Comparison of ENCODE assay signal across 1 cellular context in the genomic region with DNA sequence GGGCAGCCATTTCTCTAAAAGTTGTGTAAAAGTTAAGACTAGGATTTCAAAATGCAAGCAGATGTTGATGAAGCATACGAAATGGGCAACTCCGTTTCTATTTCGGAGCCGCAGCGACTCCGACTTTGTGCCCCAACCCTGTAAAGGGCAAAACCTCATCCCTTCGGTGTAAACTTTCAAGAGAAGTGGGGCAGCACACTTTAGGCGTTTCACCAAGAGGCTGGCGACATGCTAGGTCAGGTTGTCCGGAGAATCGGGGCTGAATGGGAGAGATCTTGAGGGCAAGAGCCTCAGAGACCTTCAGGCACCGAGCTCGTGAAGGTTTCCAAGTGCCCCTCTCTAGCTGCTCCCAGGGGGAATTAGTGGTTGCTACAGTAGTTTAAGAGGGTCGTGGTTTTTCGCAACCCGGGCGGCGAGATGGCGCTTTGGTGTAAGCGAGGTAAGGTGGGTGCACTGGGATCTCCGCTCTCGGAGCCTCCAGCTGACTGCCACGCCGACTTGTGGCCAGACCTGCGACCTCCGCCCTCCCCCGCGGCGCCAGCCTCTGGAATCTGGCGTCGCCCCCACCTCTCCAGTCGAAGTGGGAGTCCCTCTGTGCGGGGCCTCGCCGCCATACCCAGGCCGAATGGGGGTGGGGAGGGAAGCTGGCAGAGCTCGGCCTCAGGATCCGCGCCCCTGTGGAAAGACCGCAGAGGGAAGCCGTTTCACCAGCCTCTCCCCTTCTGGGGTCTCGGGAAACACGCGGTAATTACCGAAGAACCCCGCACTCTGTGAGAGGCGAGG.
TF ChIP-seq lines count a peak whose summit lies in the region.

No MANE protein-coding gene starts in this region.

TF ChIP-seq in HepG2, 621 proteins besides CTCF, POLR2A, EP300 and RAD21 (continued from another document and continues in another):
- TF ChIP-seq, protein P1, sequence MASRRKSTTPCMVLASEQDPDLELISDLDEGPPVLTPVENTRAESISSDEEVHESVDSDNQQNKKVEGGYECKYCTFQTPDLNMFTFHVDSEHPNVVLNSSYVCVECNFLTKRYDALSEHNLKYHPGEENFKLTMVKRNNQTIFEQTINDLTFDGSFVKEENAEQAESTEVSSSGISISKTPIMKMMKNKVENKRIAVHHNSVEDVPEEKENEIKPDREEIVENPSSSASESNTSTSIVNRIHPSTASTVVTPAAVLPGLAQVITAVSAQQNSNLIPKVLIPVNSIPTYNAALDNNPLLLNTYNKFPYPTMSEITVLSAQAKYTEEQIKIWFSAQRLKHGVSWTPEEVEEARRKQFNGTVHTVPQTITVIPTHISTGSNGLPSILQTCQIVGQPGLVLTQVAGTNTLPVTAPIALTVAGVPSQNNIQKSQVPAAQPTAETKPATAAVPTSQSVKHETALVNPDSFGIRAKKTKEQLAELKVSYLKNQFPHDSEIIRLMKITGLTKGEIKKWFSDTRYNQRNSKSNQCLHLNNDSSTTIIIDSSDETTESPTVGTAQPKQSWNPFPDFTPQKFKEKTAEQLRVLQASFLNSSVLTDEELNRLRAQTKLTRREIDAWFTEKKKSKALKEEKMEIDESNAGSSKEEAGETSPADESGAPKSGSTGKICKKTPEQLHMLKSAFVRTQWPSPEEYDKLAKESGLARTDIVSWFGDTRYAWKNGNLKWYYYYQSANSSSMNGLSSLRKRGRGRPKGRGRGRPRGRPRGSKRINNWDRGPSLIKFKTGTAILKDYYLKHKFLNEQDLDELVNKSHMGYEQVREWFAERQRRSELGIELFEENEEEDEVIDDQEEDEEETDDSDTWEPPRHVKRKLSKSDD (CRISPR knock-in tag; IDR thresholded peaks at IDR 0.05; ENCODE audit: low read depth), result no peak; the same call in 1 of the 2 replicates
- TF ChIP-seq, protein P2, sequence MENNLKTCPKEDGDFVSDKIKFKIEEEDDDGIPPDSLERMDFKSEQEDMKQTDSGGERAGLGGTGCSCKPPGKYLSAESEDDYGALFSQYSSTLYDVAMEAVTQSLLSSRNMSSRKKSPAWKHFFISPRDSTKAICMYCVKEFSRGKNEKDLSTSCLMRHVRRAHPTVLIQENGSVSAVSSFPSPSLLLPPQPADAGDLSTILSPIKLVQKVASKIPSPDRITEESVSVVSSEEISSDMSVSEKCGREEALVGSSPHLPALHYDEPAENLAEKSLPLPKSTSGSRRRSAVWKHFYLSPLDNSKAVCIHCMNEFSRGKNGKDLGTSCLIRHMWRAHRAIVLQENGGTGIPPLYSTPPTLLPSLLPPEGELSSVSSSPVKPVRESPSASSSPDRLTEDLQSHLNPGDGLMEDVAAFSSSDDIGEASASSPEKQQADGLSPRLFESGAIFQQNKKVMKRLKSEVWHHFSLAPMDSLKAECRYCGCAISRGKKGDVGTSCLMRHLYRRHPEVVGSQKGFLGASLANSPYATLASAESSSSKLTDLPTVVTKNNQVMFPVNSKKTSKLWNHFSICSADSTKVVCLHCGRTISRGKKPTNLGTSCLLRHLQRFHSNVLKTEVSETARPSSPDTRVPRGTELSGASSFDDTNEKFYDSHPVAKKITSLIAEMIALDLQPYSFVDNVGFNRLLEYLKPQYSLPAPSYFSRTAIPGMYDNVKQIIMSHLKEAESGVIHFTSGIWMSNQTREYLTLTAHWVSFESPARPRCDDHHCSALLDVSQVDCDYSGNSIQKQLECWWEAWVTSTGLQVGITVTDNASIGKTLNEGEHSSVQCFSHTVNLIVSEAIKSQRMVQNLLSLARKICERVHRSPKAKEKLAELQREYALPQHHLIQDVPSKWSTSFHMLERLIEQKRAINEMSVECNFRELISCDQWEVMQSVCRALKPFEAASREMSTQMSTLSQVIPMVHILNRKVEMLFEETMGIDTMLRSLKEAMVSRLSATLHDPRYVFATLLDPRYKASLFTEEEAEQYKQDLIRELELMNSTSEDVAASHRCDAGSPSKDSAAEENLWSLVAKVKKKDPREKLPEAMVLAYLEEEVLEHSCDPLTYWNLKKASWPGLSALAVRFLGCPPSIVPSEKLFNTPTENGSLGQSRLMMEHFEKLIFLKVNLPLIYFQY (CRISPR knock-in tag; IDR thresholded peaks at IDR 0.05; ENCODE audit: borderline replicate concordance), result no peak
- TF ChIP-seq, protein P3, sequence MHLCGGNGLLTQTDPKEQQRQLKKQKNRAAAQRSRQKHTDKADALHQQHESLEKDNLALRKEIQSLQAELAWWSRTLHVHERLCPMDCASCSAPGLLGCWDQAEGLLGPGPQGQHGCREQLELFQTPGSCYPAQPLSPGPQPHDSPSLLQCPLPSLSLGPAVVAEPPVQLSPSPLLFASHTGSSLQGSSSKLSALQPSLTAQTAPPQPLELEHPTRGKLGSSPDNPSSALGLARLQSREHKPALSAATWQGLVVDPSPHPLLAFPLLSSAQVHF (CRISPR knock-in tag; IDR thresholded peaks at IDR 0.05), result no peak
- TF ChIP-seq ZNF251 (CRISPR knock-in tag; IDR thresholded peaks at IDR 0.05), result no peak; the same call in 1 of the 2 replicates
- no peak for TF ChIP-seq ZNF558 (CRISPR knock-in tag; IDR thresholded peaks at IDR 0.05; ENCODE audit: borderline replicate concordance)
- TF ChIP-seq, protein P4, sequence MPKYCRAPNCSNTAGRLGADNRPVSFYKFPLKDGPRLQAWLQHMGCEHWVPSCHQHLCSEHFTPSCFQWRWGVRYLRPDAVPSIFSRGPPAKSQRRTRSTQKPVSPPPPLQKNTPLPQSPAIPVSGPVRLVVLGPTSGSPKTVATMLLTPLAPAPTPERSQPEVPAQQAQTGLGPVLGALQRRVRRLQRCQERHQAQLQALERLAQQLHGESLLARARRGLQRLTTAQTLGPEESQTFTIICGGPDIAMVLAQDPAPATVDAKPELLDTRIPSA (CRISPR knock-in tag; IDR thresholded peaks at IDR 0.05; ENCODE audit: borderline replicate concordance), result no peak
- no peak; the same call in none of the 2 replicates for TF ChIP-seq KMT2B (CRISPR knock-in tag; IDR thresholded peaks at IDR 0.05)
- no peak; the same call in 1 of the 2 replicates for TF ChIP-seq NCOA2 (CRISPR knock-in tag; IDR thresholded peaks at IDR 0.05)
- 0 out of 2 replicates have a peak, but pooled peaks have one; percentile 31 for TF ChIP-seq ZNF567 (CRISPR knock-in tag; IDR thresholded peaks at IDR 0.05; ENCODE audit: borderline replicate concordance)
- TF ChIP-seq, protein P5, sequence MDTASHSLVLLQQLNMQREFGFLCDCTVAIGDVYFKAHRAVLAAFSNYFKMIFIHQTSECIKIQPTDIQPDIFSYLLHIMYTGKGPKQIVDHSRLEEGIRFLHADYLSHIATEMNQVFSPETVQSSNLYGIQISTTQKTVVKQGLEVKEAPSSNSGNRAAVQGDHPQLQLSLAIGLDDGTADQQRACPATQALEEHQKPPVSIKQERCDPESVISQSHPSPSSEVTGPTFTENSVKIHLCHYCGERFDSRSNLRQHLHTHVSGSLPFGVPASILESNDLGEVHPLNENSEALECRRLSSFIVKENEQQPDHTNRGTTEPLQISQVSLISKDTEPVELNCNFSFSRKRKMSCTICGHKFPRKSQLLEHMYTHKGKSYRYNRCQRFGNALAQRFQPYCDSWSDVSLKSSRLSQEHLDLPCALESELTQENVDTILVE (CRISPR knock-in tag; IDR thresholded peaks at IDR 0.05), result no peak
- TF ChIP-seq ZFP62 (CRISPR knock-in tag; IDR thresholded peaks at IDR 0.05), result peak; percentile 64; the same call in 1 of the 2 replicates
- TF ChIP-seq, protein P6, sequence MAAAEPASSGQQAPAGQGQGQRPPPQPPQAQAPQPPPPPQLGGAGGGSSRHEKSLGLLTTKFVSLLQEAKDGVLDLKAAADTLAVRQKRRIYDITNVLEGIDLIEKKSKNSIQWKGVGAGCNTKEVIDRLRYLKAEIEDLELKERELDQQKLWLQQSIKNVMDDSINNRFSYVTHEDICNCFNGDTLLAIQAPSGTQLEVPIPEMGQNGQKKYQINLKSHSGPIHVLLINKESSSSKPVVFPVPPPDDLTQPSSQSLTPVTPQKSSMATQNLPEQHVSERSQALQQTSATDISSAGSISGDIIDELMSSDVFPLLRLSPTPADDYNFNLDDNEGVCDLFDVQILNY (CRISPR knock-in tag; conservative IDR thresholded peaks at IDR 0.05), result peak; percentile 22; the same call in 1 of the 2 replicates
- TF ChIP-seq ZNF430 (CRISPR knock-in tag; IDR thresholded peaks at IDR 0.05), result peak; percentile 89
- peak; percentile 88; the same call in 1 of the 2 replicates for TF ChIP-seq ZNF230 (CRISPR knock-in tag; IDR thresholded peaks at IDR 0.05)
- peak; percentile 76 for TF ChIP-seq DR1 (CRISPR knock-in tag; IDR thresholded peaks at IDR 0.05)
- TF ChIP-seq KLF15 (CRISPR knock-in tag; IDR thresholded peaks at IDR 0.05; ENCODE audit: borderline replicate concordance), result no peak
- no peak; the same call in 1 of the 2 replicates for TF ChIP-seq JDP2 (CRISPR knock-in tag; IDR thresholded peaks at IDR 0.05; ENCODE audit: borderline replicate concordance)
- no peak for TF ChIP-seq TRIM24 (CRISPR knock-in tag; IDR thresholded peaks at IDR 0.05)
- no peak for TF ChIP-seq RNF2 (conservative IDR thresholded peaks at IDR 0.05; ENCODE audit: low read depth)
- peak; percentile 92; the same call in 1 of the 2 replicates for TF ChIP-seq NRL (CRISPR knock-in tag; IDR thresholded peaks at IDR 0.05; ENCODE audit: borderline replicate concordance)
- TF ChIP-seq ZKSCAN1 (IDR thresholded peaks at IDR 0.05; ENCODE audit: low read length), result no peak
- peak; percentile 87; the same call in 1 of the 2 replicates for TF ChIP-seq PAWR (CRISPR knock-in tag; IDR thresholded peaks at IDR 0.05; ENCODE audit: borderline replicate concordance)
- no peak for TF ChIP-seq FOXP1 (IDR thresholded peaks at IDR 0.05)
- TF ChIP-seq FOXP1 (CRISPR knock-in tag; IDR thresholded peaks at IDR 0.05), result no peak
- no peak for TF ChIP-seq ZNF83 (CRISPR knock-in tag; IDR thresholded peaks at IDR 0.05; ENCODE audit: borderline replicate concordance)
- TF ChIP-seq, protein P7, sequence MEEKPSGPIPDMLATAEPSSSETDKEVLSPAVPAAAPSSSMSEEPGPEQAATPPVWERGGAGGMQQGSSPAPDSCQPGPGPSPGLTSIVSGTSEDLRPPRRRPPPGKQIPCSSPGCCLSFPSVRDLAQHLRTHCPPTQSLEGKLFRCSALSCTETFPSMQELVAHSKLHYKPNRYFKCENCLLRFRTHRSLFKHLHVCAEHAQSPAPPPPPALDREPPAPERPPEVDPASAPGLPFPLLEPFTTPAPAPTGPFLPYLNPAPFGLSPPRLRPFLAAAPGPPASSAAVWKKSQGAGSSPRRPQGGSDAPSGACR (CRISPR knock-in tag; IDR thresholded peaks at IDR 0.05), result peak; percentile 21; the same call in 1 of the 2 replicates
- no peak for TF ChIP-seq SIX4 (CRISPR knock-in tag; IDR thresholded peaks at IDR 0.05)
- TF ChIP-seq ZNF34 (CRISPR knock-in tag; IDR thresholded peaks at IDR 0.05; ENCODE audit: borderline replicate concordance), result 0 out of 2 replicates have a peak, but pooled peaks have one; percentile 24
- peak; percentile 76; the same call in 1 of the 2 replicates for TF ChIP-seq MAF1 (CRISPR knock-in tag; IDR thresholded peaks at IDR 0.05; ENCODE audit: borderline replicate concordance)
- TF ChIP-seq TBX3 (IDR thresholded peaks at IDR 0.05; ENCODE audit: borderline replicate concordance), result no peak
- TF ChIP-seq ZNF180 (CRISPR knock-in tag; IDR thresholded peaks at IDR 0.05; ENCODE audit: borderline replicate concordance, low read depth), result no peak
- TF ChIP-seq NFE2L1 (CRISPR knock-in tag; IDR thresholded peaks at IDR 0.05; ENCODE audit: borderline replicate concordance), result no peak
- TF ChIP-seq, protein P8, sequence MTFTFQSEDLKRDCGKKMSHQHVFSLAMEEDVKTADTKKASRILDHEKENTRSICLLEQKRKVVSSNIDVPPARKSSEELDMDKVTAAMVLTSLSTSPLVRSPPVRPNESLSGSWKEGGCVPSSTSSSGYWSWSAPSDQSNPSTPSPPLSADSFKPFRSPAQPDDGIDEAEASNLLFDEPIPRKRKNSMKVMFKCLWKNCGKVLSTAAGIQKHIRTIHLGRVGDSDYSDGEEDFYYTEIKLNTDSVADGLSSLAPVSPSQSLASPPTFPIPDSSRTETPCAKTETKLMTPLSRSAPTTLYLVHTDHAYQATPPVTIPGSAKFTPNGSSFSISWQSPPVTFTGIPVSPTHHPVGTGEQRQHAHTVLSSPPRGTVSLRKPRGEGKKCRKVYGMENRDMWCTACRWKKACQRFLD (CRISPR knock-in tag; IDR thresholded peaks at IDR 0.05; ENCODE audit: borderline replicate concordance), result peak; percentile 95
- no peak for TF ChIP-seq HCFC1 (IDR thresholded peaks at IDR 0.05; ENCODE audit: low read depth, low read length)
- peak; percentile 80 for TF ChIP-seq MEIS2 (CRISPR knock-in tag; IDR thresholded peaks at IDR 0.05)
- TF ChIP-seq, protein P9, sequence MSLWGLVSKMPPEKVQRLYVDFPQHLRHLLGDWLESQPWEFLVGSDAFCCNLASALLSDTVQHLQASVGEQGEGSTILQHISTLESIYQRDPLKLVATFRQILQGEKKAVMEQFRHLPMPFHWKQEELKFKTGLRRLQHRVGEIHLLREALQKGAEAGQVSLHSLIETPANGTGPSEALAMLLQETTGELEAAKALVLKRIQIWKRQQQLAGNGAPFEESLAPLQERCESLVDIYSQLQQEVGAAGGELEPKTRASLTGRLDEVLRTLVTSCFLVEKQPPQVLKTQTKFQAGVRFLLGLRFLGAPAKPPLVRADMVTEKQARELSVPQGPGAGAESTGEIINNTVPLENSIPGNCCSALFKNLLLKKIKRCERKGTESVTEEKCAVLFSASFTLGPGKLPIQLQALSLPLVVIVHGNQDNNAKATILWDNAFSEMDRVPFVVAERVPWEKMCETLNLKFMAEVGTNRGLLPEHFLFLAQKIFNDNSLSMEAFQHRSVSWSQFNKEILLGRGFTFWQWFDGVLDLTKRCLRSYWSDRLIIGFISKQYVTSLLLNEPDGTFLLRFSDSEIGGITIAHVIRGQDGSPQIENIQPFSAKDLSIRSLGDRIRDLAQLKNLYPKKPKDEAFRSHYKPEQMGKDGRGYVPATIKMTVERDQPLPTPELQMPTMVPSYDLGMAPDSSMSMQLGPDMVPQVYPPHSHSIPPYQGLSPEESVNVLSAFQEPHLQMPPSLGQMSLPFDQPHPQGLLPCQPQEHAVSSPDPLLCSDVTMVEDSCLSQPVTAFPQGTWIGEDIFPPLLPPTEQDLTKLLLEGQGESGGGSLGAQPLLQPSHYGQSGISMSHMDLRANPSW (CRISPR knock-in tag; IDR thresholded peaks at IDR 0.05; ENCODE audit: borderline replicate concordance), result no peak
- TF ChIP-seq, protein P10, sequence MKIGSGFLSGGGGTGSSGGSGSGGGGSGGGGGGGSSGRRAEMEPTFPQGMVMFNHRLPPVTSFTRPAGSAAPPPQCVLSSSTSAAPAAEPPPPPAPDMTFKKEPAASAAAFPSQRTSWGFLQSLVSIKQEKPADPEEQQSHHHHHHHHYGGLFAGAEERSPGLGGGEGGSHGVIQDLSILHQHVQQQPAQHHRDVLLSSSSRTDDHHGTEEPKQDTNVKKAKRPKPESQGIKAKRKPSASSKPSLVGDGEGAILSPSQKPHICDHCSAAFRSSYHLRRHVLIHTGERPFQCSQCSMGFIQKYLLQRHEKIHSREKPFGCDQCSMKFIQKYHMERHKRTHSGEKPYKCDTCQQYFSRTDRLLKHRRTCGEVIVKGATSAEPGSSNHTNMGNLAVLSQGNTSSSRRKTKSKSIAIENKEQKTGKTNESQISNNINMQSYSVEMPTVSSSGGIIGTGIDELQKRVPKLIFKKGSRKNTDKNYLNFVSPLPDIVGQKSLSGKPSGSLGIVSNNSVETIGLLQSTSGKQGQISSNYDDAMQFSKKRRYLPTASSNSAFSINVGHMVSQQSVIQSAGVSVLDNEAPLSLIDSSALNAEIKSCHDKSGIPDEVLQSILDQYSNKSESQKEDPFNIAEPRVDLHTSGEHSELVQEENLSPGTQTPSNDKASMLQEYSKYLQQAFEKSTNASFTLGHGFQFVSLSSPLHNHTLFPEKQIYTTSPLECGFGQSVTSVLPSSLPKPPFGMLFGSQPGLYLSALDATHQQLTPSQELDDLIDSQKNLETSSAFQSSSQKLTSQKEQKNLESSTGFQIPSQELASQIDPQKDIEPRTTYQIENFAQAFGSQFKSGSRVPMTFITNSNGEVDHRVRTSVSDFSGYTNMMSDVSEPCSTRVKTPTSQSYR (CRISPR knock-in tag; IDR thresholded peaks at IDR 0.05; ENCODE audit: borderline replicate concordance), result peak; percentile 90
- TF ChIP-seq ZKSCAN5 (CRISPR knock-in tag; IDR thresholded peaks at IDR 0.05), result no peak
- TF ChIP-seq GTF2F1 (IDR thresholded peaks at IDR 0.05; ENCODE audit: low read length), result 0 out of 2 replicates have a peak, but pooled peaks have one; percentile 10
- 0 out of 2 replicates have a peak, but pooled peaks have one; percentile 52 for TF ChIP-seq NR1H2 (CRISPR knock-in tag; IDR thresholded peaks at IDR 0.05; ENCODE audit: borderline replicate concordance, low read depth)
